In the genomic region with DNA sequence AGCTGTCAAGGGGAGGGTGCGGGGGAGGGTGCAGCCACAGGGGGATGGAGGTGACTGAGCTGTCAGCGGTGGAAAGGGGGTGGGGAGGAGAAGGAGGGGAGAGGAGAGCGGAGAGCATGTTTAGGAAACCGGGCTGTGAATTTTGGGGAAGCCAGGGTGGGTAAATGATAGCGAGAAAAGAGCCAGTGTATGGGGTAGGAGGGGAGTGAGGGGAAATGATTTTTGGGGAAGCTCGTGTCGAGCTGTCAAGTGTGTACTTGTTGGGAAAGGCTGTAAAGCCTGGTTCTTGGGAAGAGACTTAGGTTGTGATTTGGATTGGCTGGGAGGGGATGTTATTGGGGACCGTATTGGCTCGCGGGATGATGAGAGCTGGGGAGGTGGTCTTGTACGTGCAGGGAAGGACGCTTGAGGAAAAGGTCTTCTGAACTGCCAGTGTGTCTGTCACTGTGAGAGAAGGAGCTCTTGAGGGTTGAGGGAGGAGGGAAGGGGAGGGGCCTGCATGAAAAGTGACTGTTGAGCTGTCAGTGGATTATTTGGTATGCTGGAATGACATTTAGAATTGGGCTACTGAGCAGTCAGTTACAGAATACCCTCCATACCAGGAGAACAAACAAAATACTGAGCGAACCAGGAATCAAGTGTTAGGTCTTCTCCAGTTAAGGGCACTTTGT, we compare ENCODE assay signal across 1 cellular context.
TF ChIP-seq lines count a peak whose summit lies in the region.

No MANE protein-coding gene starts in this region.

TF ChIP-seq in GM23338, 12 proteins besides CTCF, POLR2A, EP300 and RAD21:
- TF ChIP-seq, protein P1, sequence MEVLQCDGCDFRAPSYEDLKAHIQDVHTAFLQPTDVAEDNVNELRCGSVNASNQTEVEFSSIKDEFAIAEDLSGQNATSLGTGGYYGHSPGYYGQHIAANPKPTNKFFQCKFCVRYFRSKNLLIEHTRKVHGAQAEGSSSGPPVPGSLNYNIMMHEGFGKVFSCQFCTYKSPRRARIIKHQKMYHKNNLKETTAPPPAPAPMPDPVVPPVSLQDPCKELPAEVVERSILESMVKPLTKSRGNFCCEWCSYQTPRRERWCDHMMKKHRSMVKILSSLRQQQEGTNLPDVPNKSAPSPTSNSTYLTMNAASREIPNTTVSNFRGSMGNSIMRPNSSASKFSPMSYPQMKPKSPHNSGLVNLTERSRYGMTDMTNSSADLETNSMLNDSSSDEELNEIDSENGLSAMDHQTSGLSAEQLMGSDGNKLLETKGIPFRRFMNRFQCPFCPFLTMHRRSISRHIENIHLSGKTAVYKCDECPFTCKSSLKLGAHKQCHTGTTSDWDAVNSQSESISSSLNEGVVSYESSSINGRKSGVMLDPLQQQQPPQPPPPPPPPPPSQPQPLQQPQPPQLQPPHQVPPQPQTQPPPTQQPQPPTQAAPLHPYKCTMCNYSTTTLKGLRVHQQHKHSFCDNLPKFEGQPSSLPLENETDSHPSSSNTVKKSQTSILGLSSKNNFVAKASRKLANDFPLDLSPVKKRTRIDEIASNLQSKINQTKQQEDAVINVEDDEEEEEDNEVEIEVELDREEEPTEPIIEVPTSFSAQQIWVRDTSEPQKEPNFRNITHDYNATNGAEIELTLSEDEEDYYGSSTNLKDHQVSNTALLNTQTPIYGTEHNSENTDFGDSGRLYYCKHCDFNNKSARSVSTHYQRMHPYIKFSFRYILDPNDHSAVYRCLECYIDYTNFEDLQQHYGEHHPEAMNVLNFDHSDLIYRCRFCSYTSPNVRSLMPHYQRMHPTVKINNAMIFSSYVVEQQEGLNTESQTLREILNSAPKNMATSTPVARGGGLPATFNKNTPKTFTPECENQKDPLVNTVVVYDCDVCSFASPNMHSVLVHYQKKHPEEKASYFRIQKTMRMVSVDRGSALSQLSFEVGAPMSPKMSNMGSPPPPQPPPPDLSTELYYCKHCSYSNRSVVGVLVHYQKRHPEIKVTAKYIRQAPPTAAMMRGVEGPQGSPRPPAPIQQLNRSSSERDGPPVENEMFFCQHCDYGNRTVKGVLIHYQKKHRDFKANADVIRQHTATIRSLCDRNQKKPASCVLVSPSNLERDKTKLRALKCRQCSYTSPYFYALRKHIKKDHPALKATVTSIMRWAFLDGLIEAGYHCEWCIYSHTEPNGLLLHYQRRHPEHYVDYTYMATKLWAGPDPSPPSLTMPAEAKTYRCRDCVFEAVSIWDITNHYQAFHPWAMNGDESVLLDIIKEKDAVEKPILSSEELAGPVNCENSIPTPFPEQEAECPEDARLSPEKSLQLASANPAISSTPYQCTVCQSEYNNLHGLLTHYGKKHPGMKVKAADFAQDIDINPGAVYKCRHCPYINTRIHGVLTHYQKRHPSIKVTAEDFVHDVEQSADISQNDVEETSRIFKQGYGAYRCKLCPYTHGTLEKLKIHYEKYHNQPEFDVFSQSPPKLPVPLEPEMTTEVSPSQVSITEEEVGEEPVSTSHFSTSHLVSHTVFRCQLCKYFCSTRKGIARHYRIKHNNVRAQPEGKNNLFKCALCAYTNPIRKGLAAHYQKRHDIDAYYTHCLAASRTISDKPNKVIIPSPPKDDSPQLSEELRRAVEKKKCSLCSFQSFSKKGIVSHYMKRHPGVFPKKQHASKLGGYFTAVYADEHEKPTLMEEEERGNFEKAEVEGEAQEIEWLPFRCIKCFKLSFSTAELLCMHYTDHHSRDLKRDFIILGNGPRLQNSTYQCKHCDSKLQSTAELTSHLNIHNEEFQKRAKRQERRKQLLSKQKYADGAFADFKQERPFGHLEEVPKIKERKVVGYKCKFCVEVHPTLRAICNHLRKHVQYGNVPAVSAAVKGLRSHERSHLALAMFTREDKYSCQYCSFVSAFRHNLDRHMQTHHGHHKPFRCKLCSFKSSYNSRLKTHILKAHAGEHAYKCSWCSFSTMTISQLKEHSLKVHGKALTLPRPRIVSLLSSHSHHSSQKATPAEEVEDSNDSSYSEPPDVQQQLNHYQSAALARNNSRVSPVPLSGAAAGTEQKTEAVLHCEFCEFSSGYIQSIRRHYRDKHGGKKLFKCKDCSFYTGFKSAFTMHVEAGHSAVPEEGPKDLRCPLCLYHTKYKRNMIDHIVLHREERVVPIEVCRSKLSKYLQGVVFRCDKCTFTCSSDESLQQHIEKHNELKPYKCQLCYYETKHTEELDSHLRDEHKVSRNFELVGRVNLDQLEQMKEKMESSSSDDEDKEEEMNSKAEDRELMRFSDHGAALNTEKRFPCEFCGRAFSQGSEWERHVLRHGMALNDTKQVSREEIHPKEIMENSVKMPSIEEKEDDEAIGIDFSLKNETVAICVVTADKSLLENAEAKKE (CRISPR knock-in tag; IDR thresholded peaks at IDR 0.05), result no peak
- TF ChIP-seq REST (IDR thresholded peaks at IDR 0.05; ENCODE audit: unreplicated experiment) (no peak), NANOG (IDR thresholded peaks at IDR 0.05; ENCODE audit: borderline replicate concordance) (no peak), JUNB (IDR thresholded peaks at IDR 0.05; ENCODE audit: unreplicated experiment) (no peak), ZNF331 (CRISPR knock-in tag; IDR thresholded peaks at IDR 0.05; ENCODE audit: low read depth) (no peak), POLR2AphosphoS5 (IDR thresholded peaks at IDR 0.05; ENCODE audit: low read depth) (no peak), EZH2phosphoT487 (IDR thresholded peaks at IDR 0.05; ENCODE audit: unreplicated experiment) (no peak), ZNF114 (CRISPR knock-in tag; IDR thresholded peaks at IDR 0.05) (no peak), EZH2 (IDR thresholded peaks at IDR 0.05; ENCODE audit: low read depth, unreplicated experiment) (no peak), STAT1 (IDR thresholded peaks at IDR 0.05; ENCODE audit: unreplicated experiment) (no peak), CREB1 (CRISPR knock-in tag; IDR thresholded peaks at IDR 0.05; ENCODE audit: low read depth) (no peak)
- TF ChIP-seq, protein P2, sequence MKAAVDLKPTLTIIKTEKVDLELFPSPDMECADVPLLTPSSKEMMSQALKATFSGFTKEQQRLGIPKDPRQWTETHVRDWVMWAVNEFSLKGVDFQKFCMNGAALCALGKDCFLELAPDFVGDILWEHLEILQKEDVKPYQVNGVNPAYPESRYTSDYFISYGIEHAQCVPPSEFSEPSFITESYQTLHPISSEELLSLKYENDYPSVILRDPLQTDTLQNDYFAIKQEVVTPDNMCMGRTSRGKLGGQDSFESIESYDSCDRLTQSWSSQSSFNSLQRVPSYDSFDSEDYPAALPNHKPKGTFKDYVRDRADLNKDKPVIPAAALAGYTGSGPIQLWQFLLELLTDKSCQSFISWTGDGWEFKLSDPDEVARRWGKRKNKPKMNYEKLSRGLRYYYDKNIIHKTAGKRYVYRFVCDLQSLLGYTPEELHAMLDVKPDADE (IDR thresholded peaks at IDR 0.05), result no peak
